Comparison of ENCODE assay signal across 9 cellular contexts in the genomic region with DNA sequence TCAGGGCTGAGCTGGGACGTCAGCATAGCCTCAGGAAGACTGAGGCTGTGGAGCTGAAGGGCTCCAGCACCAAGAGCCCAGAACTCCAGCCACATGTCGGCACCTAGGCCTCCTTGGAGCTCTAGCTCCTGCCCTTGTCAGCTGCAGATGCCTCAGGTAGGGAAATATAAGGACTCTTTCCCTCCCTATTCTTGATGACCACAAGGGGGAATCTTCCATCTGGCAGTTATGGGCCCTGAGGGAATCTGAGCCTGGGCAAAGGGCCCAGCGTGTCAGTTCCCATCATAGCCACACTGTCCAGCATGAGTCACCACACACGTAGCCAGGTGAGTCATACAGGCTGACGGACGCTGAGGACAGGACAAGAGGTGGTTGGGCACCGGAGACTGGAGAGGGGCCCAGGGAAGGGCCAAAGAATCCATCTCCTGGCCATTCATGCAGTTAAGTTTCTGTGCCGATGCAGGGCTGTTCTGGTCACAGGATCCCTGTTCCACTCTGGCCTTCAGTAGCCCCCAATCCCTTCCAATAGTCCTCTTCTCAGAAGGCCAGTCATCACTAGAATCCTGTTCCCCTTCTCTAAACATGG. TPM values are rescaled to one million over a fixed set of nuclear protein-coding genes. Genes with fewer than 3 reads are reported as not detected.
DNase-seq lines count a peak whose midpoint lies in the region; ATAC-seq and TF ChIP-seq lines count a peak whose summit lies in the region.
"Had no signal": no experiment of that assay in that cellular context is flagged by ENCODE, and none has a peak within 500 bp of the region (broad histone marks: within the 10 kb centered on the region; RNA-seq: fewer than 3 reads in every experiment).

No MANE protein-coding gene starts in this region.

- no peak overlapping the region for H3K27ac ChIP-seq in BLaER1 treated with 17β-estradiol and CSF1 and Interleukin-3, amounts not matched to agents 10 nM and 100 nM
- peak overlapping the region; percentile 92 for H3K27ac ChIP-seq in smooth muscle cell (ENCODE audit: low read depth)

- peaks cover 15% of the 10 kb centered on the region for H3K4me1 Mint-ChIP-seq in activated T-helper 17 cell treated with anti-CD3 and anti-CD28 coated beads, Interleukin-2, amount 50 U/mL, for 72 hours

- WGBS in smooth muscle cell (ENCODE audit: low lambda C conversion rate), result 34% methylated on average over 8 of the region's 8 CpGs

- H3K27me3 ChIP-seq in BLaER1 treated with 17β-estradiol and CSF1 and Interleukin-3, amounts not matched to agents 10 nM and 100 nM, result no peaks in the 10 kb centered on the region
- no peaks in the 10 kb centered on the region for H3K27me3 ChIP-seq in smooth muscle cell (ENCODE audit: low read depth)

- peak; percentile 49 for TF ChIP-seq CTCF in smooth muscle cell (IDR thresholded peaks at IDR 0.05; ENCODE audit: borderline replicate concordance, insufficient read depth, poor library complexity, severe bottlenecking)

- no peak overlapping the region for H2AFZ ChIP-seq in smooth muscle cell (ENCODE audit: low read depth)

- H3K4me3 Mint-ChIP-seq in activated T-helper 17 cell treated with anti-CD3 and anti-CD28 coated beads, Interleukin-2, amount 50 U/mL, for 72 hours, result peak overlapping the region; percentile 97

- H3K27me3 Mint-ChIP-seq in activated T-helper 17 cell treated with anti-CD3 and anti-CD28 coated beads, Interleukin-2, amount 50 U/mL, for 72 hours, result no peaks in the 10 kb centered on the region

- peak overlapping the region; percentile 32 for H3K27ac Mint-ChIP-seq in activated T-helper 17 cell treated with anti-CD3 and anti-CD28 coated beads, Interleukin-2, amount 50 U/mL, for 72 hours

- H3K9ac ChIP-seq in BLaER1 treated with 17β-estradiol and CSF1 and Interleukin-3, amounts not matched to agents 10 nM and 100 nM, result peak overlapping the region in 5 of 11 experiments; percentile 9 to 98 (median 93); a peak in 5 of 22 replicates
- H3K9ac ChIP-seq in smooth muscle cell (ENCODE audit: low read depth), result peak overlapping the region; percentile 98

- H3K36me3 Mint-ChIP-seq in activated T-helper 17 cell treated with anti-CD3 and anti-CD28 coated beads, Interleukin-2, amount 50 U/mL, for 72 hours (ENCODE audit: low read depth), result peaks cover 24% of the 10 kb centered on the region

- no peaks in the 10 kb centered on the region for H3K9me3 Mint-ChIP-seq in activated T-helper 17 cell treated with anti-CD3 and anti-CD28 coated beads, Interleukin-2, amount 50 U/mL, for 72 hours

- H3K79me2 ChIP-seq in smooth muscle cell (ENCODE audit: low read depth), result peaks cover 7% of the 10 kb centered on the region

- H4K20me1 ChIP-seq in BLaER1 treated with 17β-estradiol and CSF1 and Interleukin-3, amounts not matched to agents 10 nM and 100 nM, result peaks cover 0 to 35% (median 11%) of the 10 kb centered on the region in 11 experiments; a peak in 10 of 22 replicates
- H4K20me1 ChIP-seq in smooth muscle cell (ENCODE audit: low read depth), result no peaks in the 10 kb centered on the region

- H3K4me1 ChIP-seq in BLaER1 treated with 17β-estradiol and CSF1 and Interleukin-3, amounts not matched to agents 10 nM and 100 nM, result peaks cover 29 to 53% (median 42%) of the 10 kb centered on the region in 10 experiments
- peaks cover 24% of the 10 kb centered on the region for H3K4me1 ChIP-seq in smooth muscle cell (ENCODE audit: low read depth)

- H3K36me3 ChIP-seq in BLaER1 treated with 17β-estradiol and CSF1 and Interleukin-3, amounts not matched to agents 10 nM and 100 nM, result peaks cover 17 to 58% (median 27%) of the 10 kb centered on the region in 11 experiments
- H3K36me3 ChIP-seq in smooth muscle cell (ENCODE audit: low read depth), result no peaks in the 10 kb centered on the region

- peaks cover 8% of the 10 kb centered on the region for H3F3A ChIP-seq in smooth muscle cell (ENCODE audit: low read depth)

- DNase-seq in HT-29 (ENCODE audit: low spot score) (peak; percentile 96), left cardiac atrium (peak; percentile 84), smooth muscle cell (lab: John Stamatoyannopoulos, UW; ENCODE audit: unreplicated experiment) (no peak), UCSD-AML1 (lab: John Stamatoyannopoulos, UW; ENCODE audit: unreplicated experiment) (no peak)
- DNase-seq in central memory CD4-positive, alpha-beta T cell, result no peak
- no peak for DNase-seq in activated CD8-positive, alpha-beta memory T cell treated with anti-CD3 and anti-CD28 coated beads, Interleukin-2, amount 50 U/mL, for 4 hours

- ATAC-seq in activated T-helper 17 cell treated with anti-CD3 and anti-CD28 coated beads, Interleukin-2, amount 50 U/mL, for 72 hours (replicated peaks), result no peak
- ATAC-seq in left cardiac atrium, result peak; percentile 63 to 84

- intact Hi-C loops in left cardiac atrium (cut with DNase I), result loop anchor here in 1 of 2 donors (5.0 kb wide), 1 partner anchor 46 kb away; no protein-coding TSS in a partner anchor

- peak overlapping the region; percentile 88 to 100 (median 98); a peak in 21 of 22 replicates for H3K4me2 ChIP-seq in BLaER1 treated with 17β-estradiol and CSF1 and Interleukin-3, amounts not matched to agents 10 nM and 100 nM
- peak overlapping the region; percentile 99 for H3K4me2 ChIP-seq in smooth muscle cell

- no peak overlapping the region for H3K4me3 ChIP-seq in BLaER1 treated with 17β-estradiol and CSF1 and Interleukin-3, amounts not matched to agents 10 nM and 100 nM
- no peak overlapping the region for H3K4me3 ChIP-seq in smooth muscle cell

- H3K9me3 ChIP-seq in BLaER1 treated with 17β-estradiol and CSF1 and Interleukin-3, amounts not matched to agents 10 nM and 100 nM (replicated peaks in 1 of 11), result no peaks in the 10 kb centered on the region
- no peaks in the 10 kb centered on the region for H3K9me3 ChIP-seq in smooth muscle cell (replicated peaks; ENCODE audit: low read depth)

RNA-seq across cellular contexts. Expression of a gene that starts 1.8 kb away (rescaled TPM):
- total RNA-seq in HT-29 (2014; rRNA removed; shearing (Covaris generic)), result 37.3 and 40.5 TPM in 2 replicates
- total RNA-seq in activated T-helper 17 cell treated with anti-CD3 and anti-CD28 coated beads, Interleukin-2, amount 50 U/mL, for 72 hours, result 10 to 100 TPM; 77.2 to 89.2 TPM
- total RNA-seq in left cardiac atrium, result 10 to 100 TPM; 52.7 to 60.9 TPM
- total RNA-seq in smooth muscle cell, result 87.1 and 114 TPM in 2 replicates
- polyA plus RNA-seq in smooth muscle cell, result 117 and 128 TPM in 2 replicates

RNA-seq across cellular contexts. Expression of a gene that starts 12.8 kb away (rescaled TPM):
- 4.9 and 5.6 TPM in 2 replicates for total RNA-seq in HT-29 (2014; rRNA removed; shearing (Covaris generic))
- 1 to 10 TPM; 1.7 to 2.4 TPM for total RNA-seq in activated T-helper 17 cell treated with anti-CD3 and anti-CD28 coated beads, Interleukin-2, amount 50 U/mL, for 72 hours
- total RNA-seq in left cardiac atrium (1 to 10 TPM; 1.2 to 1.6 TPM), smooth muscle cell (0.36 and 0.54 TPM in 2 replicates)
- 2.7 and 3.6 TPM in 2 replicates for polyA plus RNA-seq in smooth muscle cell
- total RNA-seq: mononuclear cell had no signal

RNA-seq across cellular contexts. Expression of a gene that starts 35.5 kb away (rescaled TPM):
- total RNA-seq in HT-29 (2014; rRNA removed; shearing (Covaris generic)), result 62.4 and 65.1 TPM in 2 replicates
- total RNA-seq in activated T-helper 17 cell treated with anti-CD3 and anti-CD28 coated beads, Interleukin-2, amount 50 U/mL, for 72 hours, result 10 to 100 TPM; 67.2 to 85.8 TPM
- total RNA-seq in left cardiac atrium (10 to 100 TPM; 17.7 to 29.1 TPM), smooth muscle cell (37.7 and 42.3 TPM in 2 replicates)
- 40.3 and 53.8 TPM in 2 replicates for polyA plus RNA-seq in smooth muscle cell

RNA-seq across cellular contexts. Expression of a gene that starts 38.8 kb away (rescaled TPM):
- 5.8 and 7.1 TPM in 2 replicates for total RNA-seq in HT-29 (2014; rRNA removed; shearing (Covaris generic))
- under 1 TPM in 1 of 2 donors, not detected in 1; 0.13 TPM for total RNA-seq in activated T-helper 17 cell treated with anti-CD3 and anti-CD28 coated beads, Interleukin-2, amount 50 U/mL, for 72 hours
- total RNA-seq in left cardiac atrium (100 to 1,000 TPM in 1 of 2 donors, 10 to 100 TPM in 1; 92.1 to 105 TPM), smooth muscle cell (0.22 TPM in 1 of 2 replicates, not detected in the other)
- polyA plus RNA-seq in smooth muscle cell, result 0.80 TPM in 1 of 2 replicates, not detected in the other
- total RNA-seq: mononuclear cell had no signal

RNA-seq across cellular contexts. Expression of a gene that starts 45.8 kb away (rescaled TPM):
- total RNA-seq in HT-29 (2014; rRNA removed; shearing (Covaris generic)), result not detected in 2 replicates
- total RNA-seq in activated T-helper 17 cell treated with anti-CD3 and anti-CD28 coated beads, Interleukin-2, amount 50 U/mL, for 72 hours, result not detected
- total RNA-seq in left cardiac atrium (under 1 TPM; 0.41 to 0.71 TPM), smooth muscle cell (not detected in 2 replicates)
- not detected in 2 replicates for polyA plus RNA-seq in smooth muscle cell
- total RNA-seq: mononuclear cell had no signal

Comparison
In these comparisons a context has a peak if more than half of its experiments do, and no peak if none do; other contexts are left out.
1. DNase-seq: peak in HT-29 (single experiment) and left cardiac atrium (single experiment); none in smooth muscle cell (single experiment), central memory CD4-positive, alpha-beta T cell (single experiment), activated CD8-positive, alpha-beta memory T cell treated with anti-CD3 and anti-CD28 coated beads, Interleukin-2, amount 50 U/mL, for 4 hours (single experiment) and UCSD-AML1 (single experiment).